1 cellular context compared by ENCODE assay signal in genomic region chr3:124827476-124828206, GRCh38.
TF ChIP-seq lines count a peak whose summit lies in the region.

No MANE protein-coding gene starts in this region.

TF ChIP-seq in H1, 55 proteins besides CTCF, POLR2A, EP300 and RAD21 (continued from another document):
- TF ChIP-seq SP1 (IDR thresholded peaks at IDR 0.05; ENCODE audit: low read depth, low read length) (0 out of 2 replicates have a peak, but pooled peaks have one; percentile 21), KDM1A (IDR thresholded peaks at IDR 0.05; ENCODE audit: borderline replicate concordance, low read length) (0 out of 2 replicates have a peak, but pooled peaks have one; percentile 5), YY1 (IDR thresholded peaks at IDR 0.05; ENCODE audit: low read depth, low read length) (peak; percentile 76)
